ENCODE assay signal across 13 cellular contexts in the genomic region with DNA sequence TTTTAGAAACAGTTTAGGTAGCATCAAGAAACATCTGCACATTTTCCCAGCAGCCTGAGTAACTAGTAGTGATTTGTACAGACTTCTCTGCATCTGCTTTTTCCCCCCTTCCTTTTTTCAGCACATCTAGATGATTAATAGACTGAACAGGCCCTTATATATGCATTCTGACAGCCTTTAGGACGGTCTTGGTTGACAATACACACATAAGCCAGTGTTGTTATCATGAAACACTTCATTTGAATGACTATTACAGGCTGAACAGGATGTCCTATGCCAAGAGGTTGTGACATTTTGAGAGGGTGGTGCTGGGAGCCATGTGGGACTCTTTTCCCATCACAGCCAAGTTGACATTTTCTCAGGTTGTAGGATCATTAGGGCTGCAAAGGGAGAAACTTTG.
DNase-seq lines count a peak whose midpoint lies in the region; ATAC-seq and TF ChIP-seq lines count a peak whose summit lies in the region.
"Had no signal": no experiment of that assay in that cellular context is flagged by ENCODE, and none has a peak within 500 bp of the region (broad histone marks: within the 10 kb centered on the region; RNA-seq: fewer than 3 reads in every experiment).

No MANE protein-coding gene starts in this region.

- peak overlapping the region in 1 of 2 donors; percentile 18 for H3K9ac ChIP-seq in duodenal mucosa (ENCODE audit: low read depth in 1 of 2, low read length in 2 of 2)

- DNase-seq in M059J (ENCODE audit: low read depth): peak; percentile 63
- peak; percentile 32 for DNase-seq in lung (ENCODE audit: low spot score)
- DNase-seq in testis: no peak
- DNase-seq in NCI-H748 (lab: John Stamatoyannopoulos, UW; ENCODE audit: unreplicated experiment): no peak
- no peak for DNase-seq in epidermal melanocyte (ENCODE audit: insufficient read length, low spot score)
- no peak for DNase-seq in HEK293T (ENCODE audit: extremely low spot score)
- DNase-seq: DMS79, H9, hypothalamus, NCI-H2107, nucleus accumbens had no signal

- intact Hi-C loops in testis (cut with DNase I; ENCODE audit: low total_unique reads): no loop called here

- no peaks in the 10 kb centered on the region for H3K9me3 ChIP-seq in duodenal mucosa (ENCODE audit: control insufficient read depth in 1 of 2, low read length in 2 of 2)
- no peaks in the 10 kb centered on the region for H3K9me3 ChIP-seq in lung (ENCODE audit: control insufficient read depth in 2 of 2, insufficient read depth in 1 of 2, low read length in 1 of 2)
- no peaks in the 10 kb centered on the region for H3K9me3 ChIP-seq in testis

- H3K4me3 ChIP-seq in duodenal mucosa (ENCODE audit: low read depth in 1 of 2, low read length in 2 of 2) (no peak overlapping the region), lung (no peak overlapping the region), testis (no peak overlapping the region)

- CTCF ChIA-PET in HEK293T (lab: Yijun Ruan, JAX): no interaction called here

- 39 to 75% methylated on average over 1 of the region's 1 CpG for WGBS in lung, 2 donors
- 38 to 39% methylated on average over 1 of the region's 1 CpG for WGBS in testis, 2 donors

- TF ChIP-seq CTCF in lung (IDR thresholded peaks at IDR 0.05; ENCODE audit: control extremely low read depth, extremely low read depth) (no peak), testis (IDR thresholded peaks at IDR 0.05) (no peak)

- H3K27ac ChIP-seq in duodenal mucosa (ENCODE audit: low read depth, low read length) (peak overlapping the region; percentile 60), lung (ENCODE audit: low read depth in 1 of 2, low read length in 1 of 2) (peak overlapping the region in 1 of 2 donors; percentile 99), testis (peak overlapping the region; percentile 53 to 82)

- no peaks in the 10 kb centered on the region for H3K27me3 ChIP-seq in duodenal mucosa (ENCODE audit: control insufficient read depth in 1 of 2, insufficient read depth in 2 of 2, low read length in 2 of 2)
- H3K27me3 ChIP-seq in lung (ENCODE audit: control insufficient read depth, insufficient read depth): no peaks in the 10 kb centered on the region
- no peaks in the 10 kb centered on the region for H3K27me3 ChIP-seq in testis

- no peak for TF ChIP-seq POLR2A in testis (IDR thresholded peaks at IDR 0.05)

- POLR2A ChIA-PET in HEK293T (lab: Yijun Ruan, JAX): no interaction called here

- no peaks in the 10 kb centered on the region for H3K36me3 ChIP-seq in duodenal mucosa (ENCODE audit: control insufficient read depth in 1 of 2, insufficient read depth in 2 of 2, low read length in 2 of 2)
- no peaks in the 10 kb centered on the region for H3K36me3 ChIP-seq in lung (ENCODE audit: control insufficient read depth in 2 of 2, insufficient read depth in 2 of 2, low read length in 2 of 2)
- H3K36me3 ChIP-seq in testis (ENCODE audit: low read depth, missing control alignments): no peaks in the 10 kb centered on the region

- H3K4me1 ChIP-seq in duodenal mucosa (ENCODE audit: control insufficient read depth in 1 of 2, insufficient read depth in 2 of 2, low read length in 2 of 2) (peaks cover 6 to 27% of the 10 kb centered on the region in 2 donors), lung (ENCODE audit: control insufficient read depth in 2 of 2, insufficient read depth in 2 of 2, low read length in 2 of 2) (peaks cover 0 to 13% of the 10 kb centered on the region in 2 donors), testis (peaks cover 35% of the 10 kb centered on the region)

- ATAC-seq in lung (ENCODE audit: insufficient read depth, low FRiP score): peak; percentile 22
- ATAC-seq in GM21360 (IDR thresholded peaks at IDR 0.05; ENCODE audit: unreplicated experiment): no peak

TF ChIP-seq in HEK293T, 16 proteins besides CTCF, POLR2A, EP300 and RAD21:
- TF ChIP-seq FOXK2 (IDR thresholded peaks at IDR 0.05): no peak
- TF ChIP-seq SUZ12 (IDR thresholded peaks at IDR 0.05): no peak
TF ChIP-seq in HEK293T: peak in this region for 0.

Comparison
In these comparisons a context has a peak if more than half of its experiments do, and no peak if none do; other contexts are left out.
1. DNase-seq: peak in M059J (single experiment) and lung (single experiment); none in testis (single experiment), NCI-H748 (single experiment), epidermal melanocyte (single experiment) and HEK293T (single experiment).